In the genomic region with DNA sequence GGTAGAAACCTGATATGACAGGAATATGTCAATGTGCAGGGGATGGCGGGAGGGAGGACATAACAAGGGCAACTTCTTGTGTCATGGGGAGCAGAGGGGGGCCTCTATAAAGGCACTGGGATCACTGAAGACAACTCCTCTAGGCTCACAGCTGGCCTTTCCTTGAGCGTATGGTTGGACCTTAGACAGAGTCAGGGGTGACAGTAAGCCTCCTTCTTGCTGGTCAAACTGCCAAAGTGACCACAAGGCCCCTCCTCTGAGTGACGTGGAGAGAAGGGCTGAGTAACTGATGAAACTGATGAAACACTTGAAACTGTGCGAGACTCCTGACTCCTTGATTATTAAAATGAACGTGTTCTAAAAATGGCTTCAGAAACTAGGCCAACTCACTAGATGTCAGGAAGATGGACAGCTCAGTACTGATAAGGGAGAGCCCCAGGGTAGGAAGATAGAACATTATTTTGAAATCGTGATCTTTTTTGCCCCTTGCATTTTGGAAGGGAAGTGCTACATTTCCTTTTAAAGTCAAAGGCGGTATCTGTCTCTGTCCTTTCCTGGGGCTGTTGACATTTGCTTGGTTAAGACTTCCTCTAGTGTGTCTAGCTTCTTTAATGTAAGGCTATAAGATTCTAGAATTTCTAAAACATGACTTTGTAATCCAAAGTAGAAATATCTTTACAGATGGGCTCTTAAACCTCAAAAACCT, we compare ENCODE assay signal across 8 cellular contexts. TPM values are rescaled to one million over a fixed set of nuclear protein-coding genes. Genes with fewer than 3 reads are reported as not detected.
DNase-seq lines count a peak whose midpoint lies in the region; ATAC-seq and TF ChIP-seq lines count a peak whose summit lies in the region.

No MANE protein-coding gene starts in this region.

- H3K27ac ChIP-seq in urinary bladder (ENCODE audit: low read depth), result peak overlapping the region; percentile 38

- WGBS in urinary bladder, result 38% methylated on average over 7 of the region's 7 CpGs

- H3K36me3 Mint-ChIP-seq in activated CD4-positive, alpha-beta T cell treated with anti-CD3 and anti-CD28 coated beads for 36 hours (ENCODE audit: low read depth), result peaks cover 17% of the 10 kb centered on the region
- H3K36me3 Mint-ChIP-seq in chondrocyte (ENCODE audit: low read depth), result peaks cover 2% of the 10 kb centered on the region

- ATAC-seq in activated CD4-positive, alpha-beta T cell treated with anti-CD3 and anti-CD28 coated beads for 36 hours, result peak; percentile 59
- peak; percentile 50 for ATAC-seq in HG02798 (IDR thresholded peaks at IDR 0.05; ENCODE audit: poor library complexity, unreplicated experiment)

- H3K27ac Mint-ChIP-seq in activated CD4-positive, alpha-beta T cell treated with anti-CD3 and anti-CD28 coated beads for 36 hours, result peak overlapping the region; percentile 92
- peak overlapping the region; percentile 97 for H3K27ac Mint-ChIP-seq in chondrocyte (ENCODE audit: unreplicated experiment)

- TF ChIP-seq POLR2A in Raji (IDR thresholded peaks at IDR 0.05; ENCODE audit: insufficient read depth, low read depth, low read length), result peak; percentile 43; the same call in 1 of the 2 replicates

- intact Hi-C loops in activated CD4-positive, alpha-beta T cell treated with anti-CD3 and anti-CD28 coated beads for 36 hours (cut with DNase I, micrococcal nuclease), result loop anchor here (2.0 to 10.0 kb wide), 7 partner anchors 63 to 391 kb away; partner anchors contain the start of genes ELF4 (in 1 of the 2), SLC25A14 (in 1 of the 2) and ZDHHC9 (in 1 of the 2)

- CTCF ChIA-PET in activated CD4-positive, alpha-beta T cell treated with anti-CD3 and anti-CD28 coated beads for 36 hours (lab: Charles Lee), result interaction anchor here (0.8 to 1.3 kb wide), 3 partner anchors 18 to 242 kb away, joined by 3 read pairs; no protein-coding TSS in a partner anchor

- no peaks in the 10 kb centered on the region for H3K9me3 Mint-ChIP-seq in activated CD4-positive, alpha-beta T cell treated with anti-CD3 and anti-CD28 coated beads for 36 hours (ENCODE audit: low read depth)
- no peaks in the 10 kb centered on the region for H3K9me3 Mint-ChIP-seq in chondrocyte (ENCODE audit: low read depth)

- peaks cover 48% of the 10 kb centered on the region for H3K4me1 Mint-ChIP-seq in activated CD4-positive, alpha-beta T cell treated with anti-CD3 and anti-CD28 coated beads for 36 hours
- peaks cover 38% of the 10 kb centered on the region for H3K4me1 Mint-ChIP-seq in chondrocyte (ENCODE audit: low read depth)

- H3K27me3 Mint-ChIP-seq in activated CD4-positive, alpha-beta T cell treated with anti-CD3 and anti-CD28 coated beads for 36 hours, result no peaks in the 10 kb centered on the region
- no peaks in the 10 kb centered on the region for H3K27me3 Mint-ChIP-seq in chondrocyte (ENCODE audit: low read depth)

- TF ChIP-seq CTCF in chondrocyte (IDR thresholded peaks at IDR 0.05), result no peak

- peak overlapping the region; percentile 9 for H3K4me3 ChIP-seq in urinary bladder (ENCODE audit: low read depth, low read length)

- POLR2A ChIA-PET in activated CD4-positive, alpha-beta T cell treated with anti-CD3 and anti-CD28 coated beads for 36 hours (lab: Charles Lee), result no interaction called here

- H3K4me1 ChIP-seq in urinary bladder (ENCODE audit: insufficient read depth), result no peaks in the 10 kb centered on the region

- H3K4me3 Mint-ChIP-seq in activated CD4-positive, alpha-beta T cell treated with anti-CD3 and anti-CD28 coated beads for 36 hours, result peak overlapping the region; percentile 88
- H3K4me3 Mint-ChIP-seq in chondrocyte (ENCODE audit: unreplicated experiment), result peak overlapping the region; percentile 82

- peak; percentile 68 for DNase-seq in activated CD4-positive, alpha-beta T cell treated with anti-CD3 and anti-CD28 coated beads for 36 hours
- no peak for DNase-seq in activated CD4-positive, alpha-beta T cell treated with anti-CD3 and anti-CD28 coated beads, Interleukin-2, amount 50 U/mL, for 4 hours
- DNase-seq in chondrocyte (ENCODE audit: low spot score), result no peak
- peak; percentile 34 for DNase-seq in midbrain (lab: John Stamatoyannopoulos, UW)
- no peak for DNase-seq in NCI-H2196 treated with DMSO at 0.1 percent for 48 hours (lab: John Stamatoyannopoulos, UW; ENCODE audit: unreplicated experiment)

- H3K36me3 ChIP-seq in urinary bladder (ENCODE audit: insufficient read depth), result no peaks in the 10 kb centered on the region

RNA-seq across cellular contexts. Expression of gene RAB33A, which starts 1.6 kb away (rescaled TPM):
- total RNA-seq in activated CD4-positive, alpha-beta T cell treated with anti-CD3 and anti-CD28 coated beads for 36 hours, result 10 to 100 TPM; 24.0 to 24.7 TPM
- total RNA-seq in chondrocyte (3.2 to 16.7 TPM (median 16.7 TPM) in 3 replicates), urinary bladder (2.5 TPM)
- polyA plus RNA-seq in urinary bladder, result 2.4 TPM

RNA-seq across cellular contexts. Expression of gene AIFM1, which starts 7.7 kb away (rescaled TPM):
- total RNA-seq in activated CD4-positive, alpha-beta T cell treated with anti-CD3 and anti-CD28 coated beads for 36 hours, result 10 to 100 TPM; 48.8 to 61.7 TPM
- total RNA-seq in chondrocyte (29.2 to 30.9 TPM (median 30.2 TPM) in 3 replicates), urinary bladder (10.8 TPM)
- polyA plus RNA-seq in urinary bladder, result 26.2 TPM

Comparison
In these comparisons a context has a peak if more than half of its experiments do, and no peak if none do; other contexts are left out.
1. DNase-seq: peak in activated CD4-positive, alpha-beta T cell treated with anti-CD3 and anti-CD28 coated beads for 36 hours (single experiment) and midbrain (single experiment); none in activated CD4-positive, alpha-beta T cell treated with anti-CD3 and anti-CD28 coated beads, Interleukin-2, amount 50 U/mL, for 4 hours (0 of 2), chondrocyte (single experiment) and NCI-H2196 treated with DMSO at 0.1 percent for 48 hours (single experiment).